In genomic region chr19:34975056-34975455, GRCh38 we compare ENCODE assay signal across 1 cellular context.
TF ChIP-seq lines count a peak whose summit lies in the region.

No MANE protein-coding gene starts in this region.

TF ChIP-seq in K562, 482 proteins besides CTCF, POLR2A, EP300 and RAD21:
- no peak for TF ChIP-seq SIX5 (IDR thresholded peaks at IDR 0.05; ENCODE audit: borderline replicate concordance in 1 of 2, insufficient read depth in 1 of 2, low read depth in 1 of 2, low read length in 2 of 2)
- TF ChIP-seq CREM (IDR thresholded peaks at IDR 0.05; ENCODE audit: low read depth): no peak
- no peak for TF ChIP-seq GTF2B (IDR thresholded peaks at IDR 0.05; ENCODE audit: extremely low read depth, insufficient read length)
- TF ChIP-seq ZC3H4 (CRISPR knock-in tag; IDR thresholded peaks at IDR 0.05; ENCODE audit: borderline replicate concordance): no peak
- no peak for TF ChIP-seq ERF (CRISPR knock-in tag; IDR thresholded peaks at IDR 0.05)
- no peak for TF ChIP-seq FOXJ2 (tag; IDR thresholded peaks at IDR 0.05)
